Comparison of ENCODE assay signal across 20 cellular contexts in genomic region chr12:68646484-68646883, GRCh38.
"Had no signal": no experiment of that assay in that cellular context is flagged by ENCODE, and none has a peak within 500 bp of the region (broad histone marks: within the 10 kb centered on the region; RNA-seq: fewer than 3 reads in every experiment).

No MANE protein-coding gene starts in this region.

- H3K4me3 Mint-ChIP-seq: activated naive CD8-positive, alpha-beta T cell treated with anti-CD3 and anti-CD28 coated beads, Interleukin-2, amount 10 ng/mL, durations not matched to agents 7 days and 5 days; nephron progenitor cell; WTC11 had no signal

- H3K27ac Mint-ChIP-seq: activated naive CD8-positive, alpha-beta T cell treated with anti-CD3 and anti-CD28 coated beads, Interleukin-2, amount 10 ng/mL, durations not matched to agents 7 days and 5 days; nephron progenitor cell; WTC11 had no signal

- H3K4me3 ChIP-seq: heart right ventricle, prostate gland, skin epidermis, tibial nerve had no signal

- H3K36me3 ChIP-seq: prostate gland had no signal

- H3K4me1 ChIP-seq: prostate gland had no signal

- H3K27me3 ChIP-seq: heart right ventricle, tibial nerve had no signal

- DNase-seq: activated CD4-positive, alpha-beta T cell treated with anti-CD3 and anti-CD28 coated beads for 4 hours; activated effector memory CD4-positive, alpha-beta T cell treated with anti-CD3 and anti-CD28 coated beads, Interleukin-2, amount 50 U/mL, for 16 hours; activated naive CD8-positive, alpha-beta T cell treated with anti-CD3 and anti-CD28 coated beads, Interleukin-2, amount 10 ng/mL, durations not matched to agents 7 days and 5 days; activated T-cell treated with anti-CD3 and anti-CD28 coated beads, Interleukin-2, amount 50 U/mL, for 1 hour; aorta; cerebellar nuclear complex; effector memory CD4-positive, alpha-beta T cell; heart right ventricle; mammary epithelial cell; nephron progenitor cell; right cardiac atrium; stimulated activated CD4-positive, alpha-beta T cell treated with anti-CD3 and anti-CD28 coated beads, Interleukin-15, amount 100 ng/mL, for 24 hours; stimulated activated CD4-positive, alpha-beta T cell treated with anti-CD3 and anti-CD28 coated beads, Interleukin-4, amount 100 ng/mL, for 1 hour; stimulated activated naive CD4-positive, alpha-beta T cell had no signal

- H3K27ac ChIP-seq: epithelial cell of prostate, heart right ventricle, prostate gland, skin epidermis had no signal

- H3K27me3 Mint-ChIP-seq: activated naive CD8-positive, alpha-beta T cell treated with anti-CD3 and anti-CD28 coated beads, Interleukin-2, amount 10 ng/mL, durations not matched to agents 7 days and 5 days had no signal

- H3K4me1 Mint-ChIP-seq: nephron progenitor cell, WTC11 had no signal

- ATAC-seq: left lobe of liver, WTC11 had no signal

- H3K9me3 Mint-ChIP-seq: activated naive CD8-positive, alpha-beta T cell treated with anti-CD3 and anti-CD28 coated beads, Interleukin-2, amount 10 ng/mL, durations not matched to agents 7 days and 5 days; nephron progenitor cell; WTC11 had no signal

- H3K9me3 ChIP-seq: heart right ventricle, prostate gland, tibial nerve had no signal
